In genomic region chr14:98816718-98817117, GRCh38 we compare ENCODE assay signal across 2 cellular contexts.
A peak's percentile ranks its signal among the peaks of the same experiment; 100 is the strongest.
TF ChIP-seq lines count a peak whose summit lies in the region.

No MANE protein-coding gene starts in this region.

TF ChIP-seq in HEK293, 187 proteins besides CTCF, POLR2A, EP300 and RAD21 (continued from another document):
- TF ChIP-seq ZFHX2 (tag by site-specific recombination; conservative IDR thresholded peaks at IDR 0.05): peak; percentile 67
TF ChIP-seq in HEK293: peak in this region for 2.

TF ChIP-seq in H1, 55 proteins besides CTCF, POLR2A, EP300 and RAD21 (continued from another document):
- TF ChIP-seq ZNF274 (IDR thresholded peaks at IDR 0.05; ENCODE audit: borderline replicate concordance, extremely low read depth, low read length) (no peak), SAP30 (IDR thresholded peaks at IDR 0.05; ENCODE audit: insufficient read depth, insufficient replicate concordance, low read length) (no peak), RBBP5 (IDR thresholded peaks at IDR 0.05; ENCODE audit: borderline replicate concordance, low read depth, low read length) (no peak), TCF12 (IDR thresholded peaks at IDR 0.05; ENCODE audit: low read depth, low read length) (no peak), RXRA (IDR thresholded peaks at IDR 0.05; ENCODE audit: insufficient read depth, low read depth, low read length) (no peak), EZH2 (IDR thresholded peaks at IDR 0.05; ENCODE audit: low read depth, low read length, severe bottlenecking) (no peak), PHF8 (conservative IDR thresholded peaks at IDR 0.05; ENCODE audit: low read depth, low read length) (no peak), CHD1 (IDR thresholded peaks at IDR 0.05; ENCODE audit: low read depth, low read length) (no peak), CEBPB (IDR thresholded peaks at IDR 0.05; ENCODE audit: low read depth, low read length) (no peak), JUND (IDR thresholded peaks at IDR 0.05; ENCODE audit: low read length) (no peak), E2F6 (IDR thresholded peaks at IDR 0.05) (no peak), POU5F1 (IDR thresholded peaks at IDR 0.05; ENCODE audit: low read depth, low read length) (no peak), FOSL1 (IDR thresholded peaks at IDR 0.05; ENCODE audit: insufficient read depth, low read depth, low read length) (no peak), HDAC2 (IDR thresholded peaks at IDR 0.05; ENCODE audit: borderline replicate concordance in 1 of 2, low read depth in 2 of 2, low read length in 2 of 2) (no peak), USF2 (IDR thresholded peaks at IDR 0.05; ENCODE audit: low read length) (no peak), TAF1 (IDR thresholded peaks at IDR 0.05; ENCODE audit: low read depth, low read length) (no peak), CHD2 (IDR thresholded peaks at IDR 0.05; ENCODE audit: low read length) (no peak)
